8 cellular contexts compared by ENCODE assay signal in genomic region chr1:235504494-235505222, GRCh38. TPM values are rescaled to one million over a fixed set of nuclear protein-coding genes. Genes with fewer than 3 reads are reported as not detected.
DNase-seq lines count a peak whose midpoint lies in the region; ATAC-seq and TF ChIP-seq lines count a peak whose summit lies in the region.

No MANE protein-coding gene starts in this region.

- H3K27ac Mint-ChIP-seq in endothelial cell (ENCODE audit: unreplicated experiment): peak overlapping the region; percentile 96

- DNase-seq in D341Med (ENCODE audit: low spot score) (peak; percentile 99), NT2/D1 (ENCODE audit: low read depth, low spot score) (peak; percentile 100), endothelial cell (ENCODE audit: low spot score) (peak; percentile 100), midbrain (lab: John Stamatoyannopoulos, UW) (peak; percentile 99)
- peak; percentile 98 for DNase-seq in activated CD8-positive, alpha-beta memory T cell treated with anti-CD3 and anti-CD28 coated beads, Interleukin-2, amount 50 U/mL, for 4 hours
- peak; percentile 97 for DNase-seq in stimulated activated CD8-positive, alpha-beta memory T cell treated with anti-CD3 and anti-CD28 coated beads, Interleukin-2, amount 100 ng/mL, for 1 hour (ENCODE audit: low read depth in 2 of 2)

- H3K9me3 ChIP-seq in HUES48 (ENCODE audit: control insufficient read depth, insufficient read depth, low read length) (no peaks in the 10 kb centered on the region), NT2/D1 (ENCODE audit: insufficient read depth, low read length) (no peaks in the 10 kb centered on the region)

- H3K27me3 ChIP-seq in HUES48 (ENCODE audit: control insufficient read depth, insufficient read depth, low read length) (no peaks in the 10 kb centered on the region), NT2/D1 (ENCODE audit: insufficient read depth, insufficient read length) (no peaks in the 10 kb centered on the region)

- no peaks in the 10 kb centered on the region for H3K9me3 Mint-ChIP-seq in endothelial cell (ENCODE audit: unreplicated experiment)

- H3K36me3 ChIP-seq in HUES48 (ENCODE audit: control insufficient read depth, insufficient read depth, low read length): no peaks in the 10 kb centered on the region
- peaks cover 4% of the 10 kb centered on the region for H3K36me3 ChIP-seq in NT2/D1 (ENCODE audit: insufficient read depth, insufficient read length, low read length)

- peak overlapping the region; percentile 95 for H3K9ac ChIP-seq in HUES48 (ENCODE audit: low read depth, low read length)
- H3K9ac ChIP-seq in NT2/D1 (ENCODE audit: insufficient read length, low read depth): peak overlapping the region; percentile 99

- peaks cover 22% of the 10 kb centered on the region for H3K4me1 ChIP-seq in HUES48 (ENCODE audit: control insufficient read depth, insufficient read depth, low read length)
- H3K4me1 ChIP-seq in NT2/D1 (ENCODE audit: insufficient read depth, insufficient read length): no peaks in the 10 kb centered on the region

- H3K36me3 Mint-ChIP-seq in endothelial cell (ENCODE audit: low read depth, unreplicated experiment): no peaks in the 10 kb centered on the region

- H3K4me3 ChIP-seq in HUES48 (ENCODE audit: low read depth, low read length): peak overlapping the region; percentile 97
- peak overlapping the region; percentile 98 for H3K4me3 ChIP-seq in NT2/D1 (ENCODE audit: insufficient read length, low read depth)

- H3K27me3 Mint-ChIP-seq in endothelial cell (ENCODE audit: unreplicated experiment): peaks cover 4% of the 10 kb centered on the region

- H3K27ac ChIP-seq in HUES48 (ENCODE audit: low read depth, low read length): peak overlapping the region; percentile 95

- TF ChIP-seq CTCF in endothelial cell (IDR thresholded peaks at IDR 0.05; ENCODE audit: unreplicated experiment): peak; percentile 94

- ATAC-seq in GM21390 (IDR thresholded peaks at IDR 0.05; ENCODE audit: unreplicated experiment): peak; percentile 74

- H3K4me3 Mint-ChIP-seq in endothelial cell (ENCODE audit: unreplicated experiment): peak overlapping the region; percentile 95

- peaks cover 15% of the 10 kb centered on the region for H3K4me1 Mint-ChIP-seq in endothelial cell (ENCODE audit: unreplicated experiment)

RNA-seq across cellular contexts. Expression of gene B3GALNT2, which starts 0.4 kb away (rescaled TPM):
- total RNA-seq in endothelial cell (ENCODE audit: unreplicated experiment): 15.9 TPM

Comparison
In these comparisons a context has a peak if more than half of its experiments do, and no peak if none do; other contexts are left out.
1. Peak in every context shown above with its lines: DNase-seq, ATAC-seq, H3K4me3 ChIP-seq and H3K27ac ChIP-seq.